ENCODE assay signal across 29 cellular contexts in the genomic region with DNA sequence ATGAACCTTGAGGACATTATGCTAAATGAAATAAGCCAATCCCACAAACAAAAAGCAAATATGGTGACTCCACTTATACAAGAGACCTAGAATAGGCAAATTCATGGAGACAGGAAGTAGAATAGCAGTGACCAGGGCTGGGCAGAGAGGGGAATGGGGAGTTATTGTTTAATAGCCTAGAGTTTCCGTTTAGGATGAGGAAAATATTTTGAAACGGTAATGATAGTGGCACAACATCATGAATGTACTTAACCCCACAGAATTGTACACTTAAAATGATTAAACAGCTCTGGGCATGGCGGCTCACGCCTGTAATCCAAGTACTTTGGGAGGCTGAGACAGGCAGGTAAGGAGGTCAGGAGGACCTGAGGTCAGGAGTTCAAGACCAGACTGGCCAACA.
"Had no signal": no experiment of that assay in that cellular context is flagged by ENCODE, and none has a peak within 500 bp of the region (broad histone marks: within the 10 kb centered on the region; RNA-seq: fewer than 3 reads in every experiment).

No MANE protein-coding gene starts in this region.

- H3K27ac ChIP-seq: adrenal gland, body of pancreas, brain microvascular endothelial cell, breast epithelium, cardiac muscle cell, VCaP had no signal

- H3K27me3 ChIP-seq: adrenal gland, body of pancreas, brain microvascular endothelial cell had no signal

- H3K4me1 ChIP-seq: adrenal gland, body of pancreas, breast epithelium had no signal

- H3K9me3 ChIP-seq: adrenal gland, body of pancreas, breast epithelium had no signal

- H3K4me3 ChIP-seq: adrenal gland, body of pancreas, breast epithelium, cardiac muscle cell had no signal

- DNase-seq: activated B cell treated with CpG ODN at 0.5 μM for 24 hours; activated CD4-positive, alpha-beta memory T cell treated with anti-CD3 and anti-CD28 coated beads for 36 hours; activated CD4-positive, alpha-beta T cell treated with anti-CD3 and anti-CD28 coated beads for 4 hours; activated CD4-positive, alpha-beta T cell treated with anti-CD3 and anti-CD28 coated beads, Interleukin-2, amount 10 ng/mL, durations not matched to agents 24 days and 14 days; activated CD4-positive, alpha-beta T cell treated with anti-CD3 and anti-CD28 coated beads, Interleukin-2, amount 50 U/mL, for 1 hour; activated CD4-positive, alpha-beta T cell treated with anti-CD3 and anti-CD28 coated beads, Interleukin-2, amount 50 U/mL, for 4 hours; activated CD8-positive, alpha-beta T cell treated with anti-CD3 and anti-CD28 coated beads for 36 hours; activated gamma-delta T cell treated with Interleukin-2 at 50 U/mL for 16 hours; activated naive CD4-positive, alpha-beta T cell; activated naive CD4-positive, alpha-beta T cell treated with anti-CD3 and anti-CD28 coated beads for 36 hours; activated naive CD4-positive, alpha-beta T cell treated with anti-CD3 and anti-CD28 coated beads, Interleukin-2, amount 50 U/mL, for 16 hours; activated naive CD8-positive, alpha-beta T cell treated with anti-CD3 and anti-CD28 coated beads for 36 hours; activated T-cell treated with anti-CD3 and anti-CD28 coated beads for 4 hours; activated T-cell treated with anti-CD3 and anti-CD28 coated beads, Interleukin-2, amount 50 U/mL, for 1 hour; activated T-cell treated with anti-CD3 and anti-CD28 coated beads, Interleukin-2, amount 50 U/mL, for 4 hours; activated T-cell treated with anti-CD3 and anti-CD28 coated beads, Interleukin-2, amount 50 U/mL, for 72 hours; amniotic stem cell; aorta; body of pancreas; brain microvascular endothelial cell; central memory CD4-positive, alpha-beta T cell; SW 1271; T-helper 1 cell; T-helper 2 cell; T-helper 9 cell had no signal

- H3K36me3 ChIP-seq: adrenal gland, brain microvascular endothelial cell, breast epithelium, cardiac muscle cell had no signal
